In the genomic region with DNA sequence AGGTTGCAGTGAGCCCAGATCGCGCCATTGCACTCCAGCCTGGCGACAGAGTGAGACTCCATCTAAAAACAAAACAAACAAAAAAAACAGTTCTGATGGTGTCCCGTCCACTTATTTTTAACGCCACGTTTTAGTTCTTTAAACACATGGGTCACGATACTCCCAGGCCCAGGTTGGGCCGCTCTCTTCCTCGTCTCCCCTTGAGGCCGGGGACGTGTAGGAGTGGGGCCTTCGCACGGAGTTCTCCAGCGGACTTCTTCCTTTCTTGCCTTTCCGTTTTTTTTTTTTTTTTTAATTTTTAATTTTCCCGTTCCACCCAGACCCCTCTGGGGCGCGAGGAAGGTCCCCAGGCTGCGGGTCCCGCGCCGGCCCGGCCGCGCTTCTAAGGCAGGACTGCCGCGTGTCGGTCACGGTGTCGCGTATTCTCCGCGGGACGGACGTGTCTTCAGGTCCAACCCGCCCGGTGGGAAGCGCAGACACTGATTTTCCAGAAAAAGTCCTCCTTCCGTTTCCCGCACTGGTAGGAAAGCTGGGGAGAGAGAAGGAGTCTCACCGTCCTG, we compare ENCODE assay signal across 10 cellular contexts. TPM values are rescaled to one million over a fixed set of nuclear protein-coding genes. Genes with fewer than 3 reads are reported as not detected.
A peak's percentile ranks its signal among the peaks of the same experiment; 100 is the strongest.
DNase-seq lines count a peak whose midpoint lies in the region; ATAC-seq, FAIRE-seq and TF ChIP-seq lines count a peak whose summit lies in the region.
"Had no signal": no experiment of that assay in that cellular context is flagged by ENCODE, and none has a peak within 500 bp of the region (broad histone marks: within the 10 kb centered on the region; RNA-seq: fewer than 3 reads in every experiment).

No MANE protein-coding gene starts in this region.

- intact Hi-C loops in kidney (cut with DNase I) = no loop called here

- H3K27me3 ChIP-seq in bronchial epithelial cell (ENCODE audit: control insufficient read depth, insufficient read depth, low read length) (no peaks in the 10 kb centered on the region), subcutaneous abdominal adipose tissue (ENCODE audit: control insufficient read depth in 5 of 5, insufficient read depth in 4 of 5, low read length in 5 of 5) (peaks cover 0 to 15% (median 3%) of the 10 kb centered on the region in 5 donors)

- H3K36me3 ChIP-seq in bronchial epithelial cell (ENCODE audit: control insufficient read depth, insufficient read depth, low read length) = no peaks in the 10 kb centered on the region
- H3K36me3 ChIP-seq in kidney (ENCODE audit: control insufficient read depth in 1 of 2, insufficient read depth in 2 of 2, low read length in 2 of 2) = no peaks in the 10 kb centered on the region
- no peaks in the 10 kb centered on the region for H3K36me3 ChIP-seq in subcutaneous abdominal adipose tissue (ENCODE audit: control insufficient read depth in 5 of 5, insufficient read depth in 5 of 5, low read length in 5 of 5)
- H3K36me3 ChIP-seq: cardiac muscle cell had no signal

- H3K4me1 ChIP-seq in kidney (ENCODE audit: control insufficient read depth in 1 of 2, insufficient read depth in 1 of 2, low read depth in 1 of 2, low read length in 2 of 2) = no peaks in the 10 kb centered on the region
- H3K4me1 ChIP-seq in subcutaneous abdominal adipose tissue (ENCODE audit: control insufficient read depth in 5 of 5, insufficient read depth in 5 of 5, low read length in 5 of 5) = peaks cover 0 to 14% (median 8%) of the 10 kb centered on the region in 5 donors

- no peak for ATAC-seq in HG03097 (IDR thresholded peaks at IDR 0.05; ENCODE audit: low FRiP score, unreplicated experiment)

- H3K9ac ChIP-seq in kidney (ENCODE audit: low read length in 2 of 2) = no peak overlapping the region
- H3K9ac ChIP-seq in subcutaneous abdominal adipose tissue (ENCODE audit: low read length in 5 of 5) = peak overlapping the region in 2 of 5 donors; percentile 49 to 60

- peak overlapping the region; percentile 34 for H3K4me3 ChIP-seq in HFF-Myc (replicated peaks; ENCODE audit: low read depth, low read length)
- H3K4me3 ChIP-seq in bronchial epithelial cell (ENCODE audit: low read depth, low read length) = peak overlapping the region; percentile 11
- no peak overlapping the region for H3K4me3 ChIP-seq in kidney (ENCODE audit: low read length in 2 of 2)
- peak overlapping the region; percentile 51 to 63 (median 55) for H3K4me3 ChIP-seq in subcutaneous abdominal adipose tissue (ENCODE audit: low read depth in 1 of 5, low read length in 5 of 5)

- no peak for FAIRE-seq in bronchial epithelial cell (lab: Jason Lieb, UNC)
- no peak for FAIRE-seq in kidney (lab: Jason Lieb, UNC)
- FAIRE-seq: RCC 7860 had no signal

- DNase-seq in HFF-Myc (ENCODE audit: extremely low read depth, low read depth) = no peak
- no peak for DNase-seq in bronchial epithelial cell (ENCODE audit: low read depth)
- peak; percentile 59 for DNase-seq in kidney
- DNase-seq in NCI-H1694 treated with DMSO at 0.1 percent for 48 hours (lab: John Stamatoyannopoulos, UW) = no peak
- DNase-seq in iPS-NIHi7 (ENCODE audit: extremely low spot score) = no peak
- DNase-seq: MV-4-11 had no signal

- H3K9me3 ChIP-seq in kidney (ENCODE audit: control insufficient read depth in 1 of 2, low read length in 2 of 2) = peaks cover 2 to 13% of the 10 kb centered on the region in 2 donors
- peaks cover 4 to 21% (median 17%) of the 10 kb centered on the region in 5 donors for H3K9me3 ChIP-seq in subcutaneous abdominal adipose tissue (ENCODE audit: control insufficient read depth in 5 of 5, low read length in 5 of 5)

- TF ChIP-seq CTCF in HFF-Myc (IDR thresholded peaks at IDR 0.05; ENCODE audit: low read depth, low read length, missing control alignments) = no peak
- TF ChIP-seq CTCF in bronchial epithelial cell (IDR thresholded peaks at IDR 0.05; ENCODE audit: insufficient read depth, low read length, severe bottlenecking) = no peak
- TF ChIP-seq CTCF in kidney (IDR thresholded peaks at IDR 0.05; ENCODE audit: borderline replicate concordance, extremely low read depth, insufficient read depth) = no peak

- H3K27ac ChIP-seq in kidney (ENCODE audit: low read depth in 2 of 2, low read length in 2 of 2) = no peak overlapping the region
- no peak overlapping the region for H3K27ac ChIP-seq in subcutaneous abdominal adipose tissue (ENCODE audit: low read depth, low read length)
- H3K27ac ChIP-seq: cardiac muscle cell had no signal

RNA-seq across cellular contexts. Expression of a gene that starts 47.5 kb away (rescaled TPM):
- total RNA-seq in bronchial epithelial cell (2.2 and 4.5 TPM in 2 replicates), kidney (7.2 TPM)
- 5.1 TPM for polyA plus RNA-seq in kidney (ENCODE audit: insufficient read depth, low read depth, low replicate concordance)

RNA-seq across cellular contexts. Expression of a gene that starts 53.8 kb away (rescaled TPM):
- 0.13 TPM in 1 of 2 replicates, not detected in the other for total RNA-seq in bronchial epithelial cell
- 5.4 TPM for total RNA-seq in kidney
- 2.3 TPM for polyA plus RNA-seq in kidney (ENCODE audit: insufficient read depth, low read depth, low replicate concordance)

Comparison
In these comparisons a context has a peak if more than half of its experiments do, and no peak if none do; other contexts are left out.
1. H3K4me3 ChIP-seq: peak in HFF-Myc (single experiment), bronchial epithelial cell (single experiment) and subcutaneous abdominal adipose tissue (5 of 5); none in kidney (0 of 2).